In genomic region chr5:155472780-155473179, GRCh38 we compare ENCODE assay signal across 20 cellular contexts.
A peak's percentile ranks its signal among the peaks of the same experiment; 100 is the strongest.
DNase-seq lines count a peak whose midpoint lies in the region; ATAC-seq, FAIRE-seq and TF ChIP-seq lines count a peak whose summit lies in the region.
"Had no signal": no experiment of that assay in that cellular context is flagged by ENCODE, and none has a peak within 500 bp of the region (broad histone marks: within the 10 kb centered on the region; RNA-seq: fewer than 3 reads in every experiment).

No MANE protein-coding gene starts in this region.

- no peaks in the 10 kb centered on the region for H4K20me1 ChIP-seq in HepG2 (ENCODE audit: insufficient read depth, low read length)
- H4K20me1 ChIP-seq: BLaER1 treated with 17β-estradiol and CSF1 and Interleukin-3, amounts not matched to agents 10 nM and 100 nM had no signal

- TF ChIP-seq CTCF in HepG2 (CRISPR knock-in tag; IDR thresholded peaks at IDR 0.05) (no peak), right lobe of liver (IDR thresholded peaks at IDR 0.05) (no peak), WERI-Rb-1 (IDR thresholded peaks at IDR 0.05; ENCODE audit: low read depth, low read length) (no peak), transverse colon (IDR thresholded peaks at IDR 0.05) (no peak)

- TF ChIP-seq RAD21 in HepG2 (CRISPR knock-in tag; IDR thresholded peaks at IDR 0.05), result no peak

- no peak overlapping the region for H3K9ac ChIP-seq in HepG2 (ENCODE audit: insufficient read depth, low read depth, low read length)
- H3K9ac ChIP-seq: BLaER1 treated with 17β-estradiol and CSF1 and Interleukin-3, amounts not matched to agents 10 nM and 100 nM had no signal

- POLR2A ChIA-PET in HepG2 (lab: Yijun Ruan, JAX), result no interaction called here

- intact Hi-C loops in HepG2 (cut with micrococcal nuclease; ENCODE audit: unreplicated experiment) (no loop called here), right lobe of liver (cut with DNase I) (no loop called here), transverse colon (cut with DNase I; ENCODE audit: low total_unique reads) (no loop called here)

- no peaks in the 10 kb centered on the region for H3K79me2 ChIP-seq in HepG2 (ENCODE audit: insufficient read depth, low read length)

- no peak overlapping the region for H2AFZ ChIP-seq in HepG2 (ENCODE audit: low read length)

- no peak overlapping the region for H3K4me3 ChIP-seq in HepG2 (replicated peaks in 1 of 3; ENCODE audit: insufficient read depth in 1 of 3, low read depth in 2 of 3, low read length in 3 of 3)
- H3K4me3 ChIP-seq in right lobe of liver, result no peak overlapping the region
- no peak overlapping the region for H3K4me3 ChIP-seq in WERI-Rb-1 (ENCODE audit: low read depth, low read length)
- no peak overlapping the region for H3K4me3 ChIP-seq in transverse colon
- H3K4me3 ChIP-seq: BLaER1 treated with 17β-estradiol and CSF1 and Interleukin-3, amounts not matched to agents 10 nM and 100 nM had no signal

- ATAC-seq in HepG2 (no peak), right lobe of liver (no peak)
- ATAC-seq: CD8-positive, alpha-beta T cell had no signal

- BruUV-seq in HepG2 (replicated peaks; lab: Mats Ljungman, UMichigan), result no TSS peak

- H3K27me3 ChIP-seq in HepG2 (ENCODE audit: control insufficient read depth in 1 of 2, insufficient read depth in 2 of 2, low read length in 2 of 2) (no peaks in the 10 kb centered on the region), right lobe of liver (no peaks in the 10 kb centered on the region), WERI-Rb-1 (ENCODE audit: insufficient read depth, low read depth, severe bottlenecking) (no peaks in the 10 kb centered on the region), transverse colon (no peaks in the 10 kb centered on the region)
- H3K27me3 ChIP-seq: BLaER1 treated with 17β-estradiol and CSF1 and Interleukin-3, amounts not matched to agents 10 nM and 100 nM had no signal

- FAIRE-seq in HepG2 (lab: Jason Lieb, UNC), result no peak
- FAIRE-seq in frontal cortex (lab: Jason Lieb, UNC), result peak; percentile 30
- FAIRE-seq: A204.1, D721Med, G401.6, GM12891 had no signal

- TF ChIP-seq EP300 in HepG2 (IDR thresholded peaks at IDR 0.05; ENCODE audit: low read depth in 2 of 2, low read length in 2 of 2) (no peak), HepG2 (CRISPR knock-in tag; IDR thresholded peaks at IDR 0.05; ENCODE audit: borderline replicate concordance) (no peak), transverse colon (IDR thresholded peaks at IDR 0.05; ENCODE audit: low read depth) (no peak)

- in situ Hi-C loops in HepG2 (cut with HindIII; ENCODE audit: extremely low pct_ligation_motif_present, low pct_unique_long_range_greater_than_20kb) (no loop called here), transverse colon (cut with MboI; ENCODE audit: low pct_ligation_motif_present in 1 of 4, low pct_unique_long_range_greater_than_20kb in 1 of 4, low sequenced_read_pairs in 3 of 4) (no loop called here)

- DNase-seq in HepG2 (ENCODE audit: low spot score) (no peak), right lobe of liver (no peak), WERI-Rb-1 (no peak), frontal cortex (ENCODE audit: low spot score in 2 of 2) (no peak), transverse colon (no peak), NCI-H2227 treated with DMSO at 0.1 percent for 48 hours (lab: John Stamatoyannopoulos, UW) (no peak), NCI-H1417 treated with DMSO at 0.1 percent for 48 hours (lab: John Stamatoyannopoulos, UW) (no peak)
- DNase-seq: 8988T; AML-193; Caco-2; Calu3; CD4-positive, alpha-beta T cell; CD8-positive, alpha-beta T cell; GF-D8 had no signal

- 19% methylated on average over 2 of the region's 2 CpGs for WGBS in HepG2 (ENCODE audit: low lambda C conversion rate)
- WGBS in right lobe of liver (ENCODE audit: insufficient coverage, low coverage, low lambda C conversion rate, missing lambda C conversion rate), result 59% methylated on average over 2 of the region's 2 CpGs
- WGBS in transverse colon (ENCODE audit: low coverage in 1 of 2), 2 donors, result 55 to 67% methylated on average over 2 of the region's 2 CpGs

- H3K27ac ChIP-seq in HepG2 (ENCODE audit: extremely low read length, insufficient read depth, low read length) (no peak overlapping the region), right lobe of liver (no peak overlapping the region), WERI-Rb-1 (peak overlapping the region; percentile 87), transverse colon (no peak overlapping the region)
- H3K27ac ChIP-seq: BLaER1 treated with 17β-estradiol and CSF1 and Interleukin-3, amounts not matched to agents 10 nM and 100 nM; C4-2B had no signal

- no peak for TF ChIP-seq POLR2A in HepG2 (IDR thresholded peaks at IDR 0.05; ENCODE audit: insufficient read depth in 1 of 2, low read depth in 2 of 2, low read length in 2 of 2)
- no peak for TF ChIP-seq POLR2A in right lobe of liver (IDR thresholded peaks at IDR 0.05)
- no peak for TF ChIP-seq POLR2A in transverse colon (IDR thresholded peaks at IDR 0.05)

- H3K4me1 ChIP-seq in HepG2 (ENCODE audit: insufficient read depth, low read length) (no peaks in the 10 kb centered on the region), right lobe of liver (no peaks in the 10 kb centered on the region), transverse colon (no peaks in the 10 kb centered on the region)
- H3K4me1 ChIP-seq: BLaER1 treated with 17β-estradiol and CSF1 and Interleukin-3, amounts not matched to agents 10 nM and 100 nM; Caco-2 had no signal

- H3K9me3 ChIP-seq in HepG2 (ENCODE audit: low read length) (no peaks in the 10 kb centered on the region), right lobe of liver (no peaks in the 10 kb centered on the region), WERI-Rb-1 (ENCODE audit: severe bottlenecking) (no peaks in the 10 kb centered on the region), transverse colon (no peaks in the 10 kb centered on the region)
- H3K9me3 ChIP-seq: BLaER1 treated with 17β-estradiol and CSF1 and Interleukin-3, amounts not matched to agents 10 nM and 100 nM; Caco-2 had no signal

- no peak overlapping the region for H3K4me2 ChIP-seq in HepG2 (ENCODE audit: low read depth, low read length)
- H3K4me2 ChIP-seq: BLaER1 treated with 17β-estradiol and CSF1 and Interleukin-3, amounts not matched to agents 10 nM and 100 nM had no signal

- H3K36me3 ChIP-seq in HepG2 (replicated peaks in 1 of 2; ENCODE audit: control insufficient read depth in 1 of 2, insufficient read depth in 2 of 2, low read length in 2 of 2) (no peaks in the 10 kb centered on the region), right lobe of liver (no peaks in the 10 kb centered on the region), WERI-Rb-1 (no peaks in the 10 kb centered on the region; the same call in 1 of the 2 replicates), transverse colon (no peaks in the 10 kb centered on the region)
- H3K36me3 ChIP-seq: BLaER1 treated with 17β-estradiol and CSF1 and Interleukin-3, amounts not matched to agents 10 nM and 100 nM had no signal

- CTCF ChIA-PET in HepG2 (lab: Yijun Ruan, JAX; ENCODE audit: low intra/inter-chr PET ratio, low total read pairs), result no interaction called here

TF ChIP-seq in HepG2, 621 proteins besides CTCF, POLR2A, EP300 and RAD21:
- no peak for TF ChIP-seq REXO4 (CRISPR knock-in tag; IDR thresholded peaks at IDR 0.05; ENCODE audit: borderline replicate concordance)
- no peak for TF ChIP-seq HIC2 (CRISPR knock-in tag; IDR thresholded peaks at IDR 0.05; ENCODE audit: low read depth)
- no peak for TF ChIP-seq ZNF891 (CRISPR knock-in tag; IDR thresholded peaks at IDR 0.05)
- no peak for TF ChIP-seq ZNF430 (CRISPR knock-in tag; IDR thresholded peaks at IDR 0.05)
- TF ChIP-seq PATZ1 (CRISPR knock-in tag; IDR thresholded peaks at IDR 0.05), result no peak
- TF ChIP-seq ZNF558 (CRISPR knock-in tag; IDR thresholded peaks at IDR 0.05; ENCODE audit: borderline replicate concordance), result no peak
- TF ChIP-seq MAFK (conservative IDR thresholded peaks at IDR 0.05 in 1 of 2, IDR thresholded peaks at IDR 0.05 in 1 of 2; ENCODE audit: low read length in 2 of 2), result peak; percentile 62 to 76
- TF ChIP-seq MAFF (IDR thresholded peaks at IDR 0.05; ENCODE audit: low read depth, low read length), result peak; percentile 53; the same call in 1 of the 2 replicates
- TF ChIP-seq CREM (IDR thresholded peaks at IDR 0.05), result no peak
- no peak for TF ChIP-seq CREM (CRISPR knock-in tag; IDR thresholded peaks at IDR 0.05)
- TF ChIP-seq TBX3 (IDR thresholded peaks at IDR 0.05; ENCODE audit: borderline replicate concordance), result no peak
- no peak for TF ChIP-seq ZFY (CRISPR knock-in tag; IDR thresholded peaks at IDR 0.05)
